25 cellular contexts compared by ENCODE assay signal in genomic region chr19:12655546-12655945, GRCh38. TPM values are rescaled to one million over a fixed set of nuclear protein-coding genes. Genes with fewer than 3 reads are reported as not detected.
A peak's percentile ranks its signal among the peaks of the same experiment; 100 is the strongest.
DNase-seq lines count a peak whose midpoint lies in the region; ATAC-seq, FAIRE-seq and TF ChIP-seq lines count a peak whose summit lies in the region.
"Had no signal": no experiment of that assay in that cellular context is flagged by ENCODE, and none has a peak within 500 bp of the region (broad histone marks: within the 10 kb centered on the region; RNA-seq: fewer than 3 reads in every experiment).

No MANE protein-coding gene starts in this region.

- peaks cover 32% of the 10 kb centered on the region for H3K36me3 Mint-ChIP-seq in activated T-helper 1 cell treated with anti-CD3 and anti-CD28 coated beads, Interleukin-12 subunit alpha, Interleukin-12 subunit beta, Interleukin-2, Interleukin-4 antibody, amounts not matched to agents 30 ng/mL and 10 ng/mL and 1 ng/mL, durations not matched to agents 14 hours and 24 hours and 36 hours (ENCODE audit: low read depth)
- H3K36me3 Mint-ChIP-seq in glutamatergic neuron (ENCODE audit: unreplicated experiment) = peaks cover 11% of the 10 kb centered on the region
- H3K36me3 Mint-ChIP-seq in stimulated activated effector memory CD8-positive, alpha-beta T cell treated with anti-CD3 and anti-CD28 coated beads, Interleukin-12 subunit alpha, Interleukin-12 subunit beta, amount 100 ng/mL, for 72 hours = peaks cover 100% of the 10 kb centered on the region

- H3K27me3 Mint-ChIP-seq in activated T-helper 1 cell treated with anti-CD3 and anti-CD28 coated beads, Interleukin-12 subunit alpha, Interleukin-12 subunit beta, Interleukin-2, Interleukin-4 antibody, amounts not matched to agents 30 ng/mL and 10 ng/mL and 1 ng/mL, durations not matched to agents 14 hours and 24 hours and 36 hours (ENCODE audit: insufficient read depth) = no peaks in the 10 kb centered on the region
- H3K27me3 Mint-ChIP-seq in glutamatergic neuron (ENCODE audit: unreplicated experiment) = peaks cover 5% of the 10 kb centered on the region

- no peaks in the 10 kb centered on the region for H3K27me3 ChIP-seq in left ventricle myocardium inferior (ENCODE audit: low read depth)

- peak overlapping the region; percentile 27 for H3K27ac Mint-ChIP-seq in activated T-helper 1 cell treated with anti-CD3 and anti-CD28 coated beads, Interleukin-12 subunit alpha, Interleukin-12 subunit beta, Interleukin-2, Interleukin-4 antibody, amounts not matched to agents 30 ng/mL and 10 ng/mL and 1 ng/mL, durations not matched to agents 14 hours and 24 hours and 36 hours
- H3K27ac Mint-ChIP-seq in glutamatergic neuron (ENCODE audit: unreplicated experiment) = no peak overlapping the region
- peak overlapping the region; percentile 9 for H3K27ac Mint-ChIP-seq in stimulated activated effector memory CD8-positive, alpha-beta T cell treated with anti-CD3 and anti-CD28 coated beads, Interleukin-12 subunit alpha, Interleukin-12 subunit beta, amount 100 ng/mL, for 72 hours
- H3K27ac Mint-ChIP-seq: HFFc6 had no signal

- TF ChIP-seq CTCF in left ventricle myocardium inferior (IDR thresholded peaks at IDR 0.05; ENCODE audit: borderline replicate concordance) (no peak), glutamatergic neuron (IDR thresholded peaks at IDR 0.05; ENCODE audit: partially characterized antibody, unreplicated experiment) (no peak)

- DNase-seq in left ventricle myocardium superior (peak; percentile 15), left ventricle myocardium inferior (no peak), glutamatergic neuron (no peak), HTR-8/SVneo (ENCODE audit: insufficient read length, low spot score) (no peak), NCI-H2227 (lab: John Stamatoyannopoulos, UW; ENCODE audit: unreplicated experiment) (no peak), glomerular visceral epithelial cell (ENCODE audit: extremely low spot score) (no peak)
- no peak for DNase-seq in activated T-helper 1 cell treated with anti-CD3 and anti-CD28 coated beads, Interleukin-12 subunit alpha, Interleukin-12 subunit beta, Interleukin-2, Interleukin-4 antibody, amounts not matched to agents 30 ng/mL and 10 ng/mL and 1 ng/mL, durations not matched to agents 14 hours and 24 hours and 36 hours (ENCODE audit: low spot score)
- no peak for DNase-seq in stimulated activated effector memory CD8-positive, alpha-beta T cell treated with anti-CD3 and anti-CD28 coated beads, Interleukin-12 subunit alpha, Interleukin-12 subunit beta, amount 100 ng/mL, for 72 hours (ENCODE audit: low spot score in 2 of 2)
- DNase-seq: 8988T; AML-193; C1 segment of cervical spinal cord; CD8-positive, alpha-beta T cell; COR-L47; DMS153; DMS79 treated with DMSO at 0.1 percent for 48 hours; EL; HCEC 1CT; HFFc6 had no signal

- no peak for ATAC-seq in left ventricle myocardium superior
- no peak for ATAC-seq in stimulated activated effector memory CD8-positive, alpha-beta T cell treated with anti-CD3 and anti-CD28 coated beads, Interleukin-12 subunit alpha, Interleukin-12 subunit beta, amount 100 ng/mL, for 72 hours
- ATAC-seq: CD8-positive, alpha-beta T cell; HepG2 had no signal

- intact Hi-C loops in left ventricle myocardium superior (cut with micrococcal nuclease) = no loop called here
- intact Hi-C loops in left ventricle myocardium inferior (cut with micrococcal nuclease) = no loop called here
- intact Hi-C loops in activated T-helper 1 cell treated with anti-CD3 and anti-CD28 coated beads, Interleukin-12 subunit alpha, Interleukin-12 subunit beta, Interleukin-2, Interleukin-4 antibody, amounts not matched to agents 30 ng/mL and 10 ng/mL and 1 ng/mL, durations not matched to agents 14 hours and 24 hours and 36 hours (cut with micrococcal nuclease) = no loop called here

- H3K4me3 ChIP-seq in left ventricle myocardium inferior = no peak overlapping the region

- FAIRE-seq in HTR-8/SVneo (lab: Jason Lieb, UNC) = no peak
- FAIRE-seq: D721Med, G401.6, GM12892, GM19239, HepG2 had no signal

- no peak overlapping the region for H3K27ac ChIP-seq in left ventricle myocardium inferior (replicated peaks)

- H3K4me1 Mint-ChIP-seq in activated T-helper 1 cell treated with anti-CD3 and anti-CD28 coated beads, Interleukin-12 subunit alpha, Interleukin-12 subunit beta, Interleukin-2, Interleukin-4 antibody, amounts not matched to agents 30 ng/mL and 10 ng/mL and 1 ng/mL, durations not matched to agents 14 hours and 24 hours and 36 hours (ENCODE audit: low read depth) = peaks cover 4% of the 10 kb centered on the region
- no peaks in the 10 kb centered on the region for H3K4me1 Mint-ChIP-seq in glutamatergic neuron (ENCODE audit: low read depth, unreplicated experiment)
- peaks cover 9% of the 10 kb centered on the region for H3K4me1 Mint-ChIP-seq in stimulated activated effector memory CD8-positive, alpha-beta T cell treated with anti-CD3 and anti-CD28 coated beads, Interleukin-12 subunit alpha, Interleukin-12 subunit beta, amount 100 ng/mL, for 72 hours

- H3K9me3 Mint-ChIP-seq in activated T-helper 1 cell treated with anti-CD3 and anti-CD28 coated beads, Interleukin-12 subunit alpha, Interleukin-12 subunit beta, Interleukin-2, Interleukin-4 antibody, amounts not matched to agents 30 ng/mL and 10 ng/mL and 1 ng/mL, durations not matched to agents 14 hours and 24 hours and 36 hours = no peaks in the 10 kb centered on the region
- H3K9me3 Mint-ChIP-seq in glutamatergic neuron (ENCODE audit: unreplicated experiment) = no peaks in the 10 kb centered on the region
- H3K9me3 Mint-ChIP-seq in stimulated activated effector memory CD8-positive, alpha-beta T cell treated with anti-CD3 and anti-CD28 coated beads, Interleukin-12 subunit alpha, Interleukin-12 subunit beta, amount 100 ng/mL, for 72 hours = no peaks in the 10 kb centered on the region
- H3K9me3 Mint-ChIP-seq: CD8-positive, alpha-beta T cell; HFFc6 had no signal

- H3K4me1 ChIP-seq in left ventricle myocardium inferior = no peaks in the 10 kb centered on the region

- H3K9me3 ChIP-seq in left ventricle myocardium inferior (replicated peaks) = no peaks in the 10 kb centered on the region

- peaks cover 61% of the 10 kb centered on the region for H3K36me3 ChIP-seq in left ventricle myocardium inferior

- no peak overlapping the region for H3K4me3 Mint-ChIP-seq in activated T-helper 1 cell treated with anti-CD3 and anti-CD28 coated beads, Interleukin-12 subunit alpha, Interleukin-12 subunit beta, Interleukin-2, Interleukin-4 antibody, amounts not matched to agents 30 ng/mL and 10 ng/mL and 1 ng/mL, durations not matched to agents 14 hours and 24 hours and 36 hours
- peak overlapping the region; percentile 47 for H3K4me3 Mint-ChIP-seq in glutamatergic neuron (ENCODE audit: unreplicated experiment)
- H3K4me3 Mint-ChIP-seq in stimulated activated effector memory CD8-positive, alpha-beta T cell treated with anti-CD3 and anti-CD28 coated beads, Interleukin-12 subunit alpha, Interleukin-12 subunit beta, amount 100 ng/mL, for 72 hours = no peak overlapping the region
- H3K4me3 Mint-ChIP-seq: CD8-positive, alpha-beta T cell; HFFc6 had no signal

RNA-seq across cellular contexts. Expression of gene MAN2B1, which starts 11.0 kb away (rescaled TPM):
- total RNA-seq in left ventricle myocardium superior (32.5 TPM), left ventricle myocardium inferior (26.7 TPM), glutamatergic neuron (ENCODE audit: unreplicated experiment) (72.2 TPM)
- total RNA-seq in activated T-helper 1 cell treated with anti-CD3 and anti-CD28 coated beads, Interleukin-12 subunit alpha, Interleukin-12 subunit beta, Interleukin-2, Interleukin-4 antibody, amounts not matched to agents 30 ng/mL and 10 ng/mL and 1 ng/mL, durations not matched to agents 14 hours and 24 hours and 36 hours = 132 and 143 TPM in 2 replicates

RNA-seq across cellular contexts. Expression of gene WDR83, which starts 11.1 kb away (rescaled TPM):
- total RNA-seq in left ventricle myocardium superior (8.7 TPM), left ventricle myocardium inferior (8.4 TPM), glutamatergic neuron (ENCODE audit: unreplicated experiment) (16.3 TPM)
- total RNA-seq in activated T-helper 1 cell treated with anti-CD3 and anti-CD28 coated beads, Interleukin-12 subunit alpha, Interleukin-12 subunit beta, Interleukin-2, Interleukin-4 antibody, amounts not matched to agents 30 ng/mL and 10 ng/mL and 1 ng/mL, durations not matched to agents 14 hours and 24 hours and 36 hours = 25.6 and 27.1 TPM in 2 replicates

RNA-seq across cellular contexts. Expression of gene DHPS, which starts 26.1 kb away (rescaled TPM):
- total RNA-seq in left ventricle myocardium superior (60.2 TPM), left ventricle myocardium inferior (50.8 TPM), glutamatergic neuron (ENCODE audit: unreplicated experiment) (116 TPM)
- total RNA-seq in activated T-helper 1 cell treated with anti-CD3 and anti-CD28 coated beads, Interleukin-12 subunit alpha, Interleukin-12 subunit beta, Interleukin-2, Interleukin-4 antibody, amounts not matched to agents 30 ng/mL and 10 ng/mL and 1 ng/mL, durations not matched to agents 14 hours and 24 hours and 36 hours = 144 and 147 TPM in 2 replicates

RNA-seq across cellular contexts. Expression of gene GNG14, which starts 32.3 kb away (rescaled TPM):
- total RNA-seq in left ventricle myocardium superior = not detected
- total RNA-seq in left ventricle myocardium inferior = not detected
- total RNA-seq in activated T-helper 1 cell treated with anti-CD3 and anti-CD28 coated beads, Interleukin-12 subunit alpha, Interleukin-12 subunit beta, Interleukin-2, Interleukin-4 antibody, amounts not matched to agents 30 ng/mL and 10 ng/mL and 1 ng/mL, durations not matched to agents 14 hours and 24 hours and 36 hours = 0.73 TPM in 1 of 2 replicates, not detected in the other
- total RNA-seq in glutamatergic neuron (ENCODE audit: unreplicated experiment) = not detected
- total RNA-seq: CD8-positive, alpha-beta T cell; H4; HepG2; HFFc6; HT1080 had no signal

RNA-seq across cellular contexts. Expression of gene FBXW9, which starts 40.9 kb away (rescaled TPM):
- 1.7 TPM for total RNA-seq in left ventricle myocardium superior
- total RNA-seq in left ventricle myocardium inferior = 1.8 TPM
- 11.8 and 12.2 TPM in 2 replicates for total RNA-seq in activated T-helper 1 cell treated with anti-CD3 and anti-CD28 coated beads, Interleukin-12 subunit alpha, Interleukin-12 subunit beta, Interleukin-2, Interleukin-4 antibody, amounts not matched to agents 30 ng/mL and 10 ng/mL and 1 ng/mL, durations not matched to agents 14 hours and 24 hours and 36 hours
- total RNA-seq in glutamatergic neuron (ENCODE audit: unreplicated experiment) = 7.4 TPM
